Comparison of ENCODE assay signal across 8 cellular contexts in the genomic region with DNA sequence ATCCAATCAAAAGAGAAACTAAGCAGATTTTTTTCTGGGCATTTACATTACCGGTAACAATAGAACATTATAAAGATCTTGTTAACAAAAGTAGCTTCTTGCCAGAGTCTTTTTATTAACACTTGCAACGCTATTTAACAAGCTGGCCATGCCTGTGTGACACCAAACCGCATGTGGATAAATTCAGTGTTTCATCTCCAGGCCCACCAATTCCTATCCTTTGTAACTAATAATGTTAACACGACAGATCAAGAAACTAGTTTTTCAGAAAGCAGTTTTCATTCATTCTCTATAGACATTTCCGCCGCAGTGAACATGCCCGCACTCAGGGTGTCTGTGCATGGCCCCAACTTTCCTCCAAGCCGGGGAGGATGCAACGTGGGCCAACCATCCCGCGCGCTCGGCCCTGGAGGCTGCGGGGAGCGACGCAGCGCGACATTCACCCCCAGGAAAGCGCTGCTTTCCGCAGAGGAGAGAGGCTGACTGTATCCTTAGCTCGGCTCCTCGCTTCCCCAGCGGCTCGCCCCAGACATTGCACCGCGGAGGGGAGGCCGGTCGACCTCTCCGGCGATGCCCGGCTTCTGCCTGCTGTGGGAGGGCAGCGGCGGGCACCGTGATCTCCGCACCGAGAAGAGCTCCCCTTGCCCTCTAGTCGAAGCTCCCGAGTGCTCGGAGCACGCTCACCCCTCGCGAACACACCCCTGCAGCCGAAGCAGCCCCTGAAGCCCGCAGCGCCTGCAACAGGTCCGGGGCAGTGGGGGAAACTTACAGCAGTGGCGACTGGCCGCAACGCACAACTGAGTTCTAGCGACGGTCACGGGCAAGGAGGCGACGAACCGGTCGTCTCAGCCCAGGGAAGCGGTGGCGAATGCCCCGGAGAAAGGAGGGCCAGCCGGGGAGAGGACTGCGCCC. TPM values are rescaled to one million over a fixed set of nuclear protein-coding genes. Genes with fewer than 3 reads are reported as not detected.
DNase-seq lines count a peak whose midpoint lies in the region; ATAC-seq and TF ChIP-seq lines count a peak whose summit lies in the region.

No MANE protein-coding gene starts in this region.

- H3K27ac ChIP-seq in RWPE2 (ENCODE audit: poor library complexity, severe bottlenecking) (peak overlapping the region; percentile 94), right cardiac atrium (ENCODE audit: low read length) (peak overlapping the region; percentile 69)

- DNase-seq in AG09309 (ENCODE audit: low read depth) (no peak), RWPE2 (ENCODE audit: low spot score) (no peak), adipocyte (ENCODE audit: low read depth) (peak; percentile 76), right cardiac atrium (peak in 2 of 3 donors; percentile 57 to 78), sciatic nerve (ENCODE audit: low spot score) (peak; percentile 70), NCI-H1436 treated with DMSO at 0.1 percent for 48 hours (lab: John Stamatoyannopoulos, UW) (no peak)

- intact Hi-C loops in right cardiac atrium (cut with DNase I) = loop anchor here in 2 of 4 donors (5.0 to 10.0 kb wide), 2 partner anchors 602 to 855 kb away; no protein-coding TSS in a partner anchor
- intact Hi-C loops in sciatic nerve (cut with DNase I) = loop anchor here (10.0 kb wide), 2 partner anchors 605 to 1045 kb away; no protein-coding TSS in a partner anchor

- H3K4me3 ChIP-seq in AG09309 (ENCODE audit: control insufficient read depth, low read depth, low read length) (peak overlapping the region; percentile 97), RWPE2 (ENCODE audit: severe bottlenecking) (peak overlapping the region; percentile 93), adipocyte (ENCODE audit: low read length) (peak overlapping the region; percentile 88), right cardiac atrium (ENCODE audit: low read length) (peak overlapping the region; percentile 66)

- under 1% methylated on average over 61 of the region's 61 CpGs for WGBS in right cardiac atrium

- peaks cover 39% of the 10 kb centered on the region for H3K4me1 ChIP-seq in RWPE2 (ENCODE audit: insufficient read depth, poor library complexity, severe bottlenecking)
- H3K4me1 ChIP-seq in adipocyte (ENCODE audit: control insufficient read depth, insufficient read depth, low read length) = peaks cover 48% of the 10 kb centered on the region
- peaks cover 5% of the 10 kb centered on the region for H3K4me1 ChIP-seq in right cardiac atrium (ENCODE audit: control insufficient read depth, insufficient read depth, low read length)

- H3K27me3 ChIP-seq in RWPE2 (ENCODE audit: insufficient read depth, poor library complexity, severe bottlenecking) (no peaks in the 10 kb centered on the region), adipocyte (replicated peaks; ENCODE audit: control insufficient read depth, insufficient read depth, low read length) (no peaks in the 10 kb centered on the region), right cardiac atrium (ENCODE audit: control insufficient read depth, insufficient read depth) (no peaks in the 10 kb centered on the region)

- H3K9me3 ChIP-seq in RWPE2 (ENCODE audit: severe bottlenecking) (no peaks in the 10 kb centered on the region), adipocyte (ENCODE audit: control insufficient read depth, low read length) (no peaks in the 10 kb centered on the region), right cardiac atrium (ENCODE audit: control insufficient read depth, low read length) (no peaks in the 10 kb centered on the region)

- peak; percentile 16 for ATAC-seq in GM18909 (IDR thresholded peaks at IDR 0.05; ENCODE audit: poor library complexity, unreplicated experiment)
- ATAC-seq in HG03175 (IDR thresholded peaks at IDR 0.05; ENCODE audit: unreplicated experiment) = peak; percentile 32
- peak; percentile 4 for ATAC-seq in RWPE2 (ENCODE audit: low read depth)
- peak; percentile 53 to 54 for ATAC-seq in right cardiac atrium
- peak; percentile 38 for ATAC-seq in sciatic nerve

- peak; percentile 35 for TF ChIP-seq CTCF in AG09309 (IDR thresholded peaks at IDR 0.05; ENCODE audit: control insufficient read depth, insufficient read depth, low read depth, low read length, missing control alignments)
- TF ChIP-seq CTCF in RWPE2 (IDR thresholded peaks at IDR 0.05; ENCODE audit: poor library complexity, severe bottlenecking) = no peak

- H3K9ac ChIP-seq in adipocyte (ENCODE audit: low read length) = peak overlapping the region; percentile 91

- H3K36me3 ChIP-seq in RWPE2 (ENCODE audit: low read depth) (peaks cover 25% of the 10 kb centered on the region), adipocyte (ENCODE audit: control insufficient read depth, insufficient read depth, low read length, severe bottlenecking) (peaks cover 14% of the 10 kb centered on the region)

RNA-seq across cellular contexts. Expression of a gene that starts 0.7 kb away (rescaled TPM):
- total RNA-seq in right cardiac atrium (10 to 100 TPM in 1 of 4 donors, 1 to 10 TPM in 3; 5.3 to 14.9 (median 7.0) TPM), sciatic nerve (6.6 TPM)
- 2.9 TPM for polyA plus RNA-seq in right cardiac atrium

RNA-seq across cellular contexts. Expression of a gene that starts 45.2 kb away (rescaled TPM):
- total RNA-seq in right cardiac atrium = 10 to 100 TPM; 76.7 to 84.3 (median 81.7) TPM
- polyA plus RNA-seq in right cardiac atrium = 63.0 TPM
- total RNA-seq in sciatic nerve = 103 TPM

Comparison
In these comparisons a context has a peak if more than half of its experiments do, and no peak if none do; other contexts are left out.
1. DNase-seq: peak in adipocyte (single experiment), right cardiac atrium (2 of 3) and sciatic nerve (single experiment); none in AG09309 (single experiment), RWPE2 (single experiment) and NCI-H1436 treated with DMSO at 0.1 percent for 48 hours (single experiment).
2. Peak in every context shown above with its lines, with median percentiles within 50 percentile points of each other: H3K4me3 ChIP-seq and ATAC-seq.